Comparison of ENCODE assay signal across 9 cellular contexts in the genomic region with DNA sequence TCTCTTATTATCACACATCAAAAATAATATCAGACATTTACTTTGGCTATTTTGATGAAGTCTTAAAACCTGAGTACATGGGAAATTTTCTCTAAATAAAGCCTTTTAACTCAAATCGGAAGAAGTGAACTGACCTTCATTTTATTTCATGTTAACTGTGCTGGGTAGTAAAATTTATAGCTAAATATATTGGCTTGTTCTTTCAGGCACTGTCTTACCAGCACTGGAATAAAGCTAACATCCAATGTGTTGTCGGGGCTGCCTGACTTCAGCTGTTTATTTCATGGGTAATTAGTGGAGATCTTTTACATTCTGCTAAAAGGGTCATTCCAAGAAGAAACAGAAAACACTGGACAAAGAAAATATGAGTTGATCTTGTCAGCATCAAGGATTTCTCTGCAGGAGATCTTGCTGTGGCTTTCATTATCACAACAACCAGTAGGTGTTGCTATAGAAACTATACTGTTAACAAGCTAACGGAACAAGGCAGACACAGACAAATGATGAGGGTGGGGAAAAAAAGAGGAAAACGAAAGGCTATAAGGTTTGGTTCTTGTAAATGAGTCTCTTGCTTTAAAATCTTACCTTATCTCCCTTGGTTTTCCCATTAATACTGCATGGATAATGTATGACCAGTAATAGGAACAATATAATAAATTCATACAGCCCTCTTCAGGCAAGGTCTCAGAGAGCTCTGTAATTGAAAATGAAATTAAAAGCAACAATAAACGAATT.
DNase-seq lines count a peak whose midpoint lies in the region; ATAC-seq, FAIRE-seq and TF ChIP-seq lines count a peak whose summit lies in the region.
"Had no signal": no experiment of that assay in that cellular context is flagged by ENCODE, and none has a peak within 500 bp of the region (broad histone marks: within the 10 kb centered on the region; RNA-seq: fewer than 3 reads in every experiment).

No MANE protein-coding gene starts in this region.

- TF ChIP-seq CTCF in AG09319 (IDR thresholded peaks at IDR 0.05; ENCODE audit: low read depth, low read length) (peak; percentile 14), cardiac fibroblast (IDR thresholded peaks at IDR 0.05; ENCODE audit: low read depth, low read length) (no peak)

- H3K9me3 ChIP-seq in skeletal muscle satellite cell (replicated peaks; ENCODE audit: low read length): no peaks in the 10 kb centered on the region

- H3K4me1 ChIP-seq in skeletal muscle satellite cell (ENCODE audit: control insufficient read depth, insufficient read depth, low read length): peaks cover 4% of the 10 kb centered on the region

- peak overlapping the region; percentile 80 for H3K4me2 ChIP-seq in skeletal muscle satellite cell (ENCODE audit: low read length)

- FAIRE-seq in frontal cortex (lab: Jason Lieb, UNC): no peak

- no peaks in the 10 kb centered on the region for H3K36me3 ChIP-seq in skeletal muscle satellite cell (ENCODE audit: insufficient read depth, low read length)

- H3K27me3 ChIP-seq in skeletal muscle satellite cell (ENCODE audit: control insufficient read depth, insufficient read depth, low read length): no peaks in the 10 kb centered on the region

- H3K4me3 ChIP-seq in cardiac fibroblast (replicated peaks in 1 of 2; ENCODE audit: low read depth in 2 of 2, low read length in 2 of 2): no peak overlapping the region
- peak overlapping the region; percentile 53 for H3K4me3 ChIP-seq in skeletal muscle satellite cell (ENCODE audit: low read length)

- H3K9ac ChIP-seq in skeletal muscle satellite cell (ENCODE audit: low read depth, low read length): peak overlapping the region; percentile 61

- DNase-seq in AG09319 (ENCODE audit: extremely low read depth, low read depth): no peak
- peak; percentile 85 for DNase-seq in NCI-H2227 treated with DMSO at 0.1 percent for 48 hours (lab: John Stamatoyannopoulos, UW)
- DNase-seq in cardiac fibroblast (ENCODE audit: low read depth in 2 of 2): peak; percentile 70 to 79
- DNase-seq in frontal cortex (ENCODE audit: low spot score in 2 of 2): no peak
- no peak for DNase-seq in stimulated activated naive CD4-positive, alpha-beta T cell (lab: John Stamatoyannopoulos, UW)
- DNase-seq: naive B cell had no signal

- ATAC-seq in GM18873 (IDR thresholded peaks at IDR 0.05; ENCODE audit: low FRiP score, unreplicated experiment) (peak; percentile 89), HG03060 (IDR thresholded peaks at IDR 0.05; ENCODE audit: low read depth, unreplicated experiment) (peak; percentile 45)

Comparison
In these comparisons a context has a peak if more than half of its experiments do, and no peak if none do; other contexts are left out.
1. DNase-seq: peak in NCI-H2227 treated with DMSO at 0.1 percent for 48 hours (single experiment) and cardiac fibroblast (2 of 2); none in AG09319 (single experiment), frontal cortex (0 of 2) and stimulated activated naive CD4-positive, alpha-beta T cell (0 of 6).